13 cellular contexts compared by ENCODE assay signal in the genomic region with DNA sequence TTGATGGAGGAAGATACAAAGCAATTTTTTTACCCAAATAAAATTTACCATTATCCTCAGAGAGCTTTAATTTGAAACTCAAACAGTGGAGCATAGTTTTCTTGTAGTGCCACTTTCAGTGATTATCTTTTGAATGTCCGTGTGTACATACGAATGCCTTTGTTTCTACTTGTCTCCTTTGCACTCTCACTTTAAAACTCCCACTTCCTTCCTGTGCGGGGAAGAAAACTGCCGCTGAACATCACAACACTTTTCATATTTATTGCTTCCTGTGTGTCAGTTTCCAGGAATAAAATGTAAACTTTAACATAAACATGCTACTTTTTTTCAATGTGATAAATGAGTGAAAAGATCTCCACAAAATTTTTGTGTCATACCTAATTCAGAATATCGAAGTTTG.
DNase-seq lines count a peak whose midpoint lies in the region; ATAC-seq, FAIRE-seq and TF ChIP-seq lines count a peak whose summit lies in the region.
"Had no signal": no experiment of that assay in that cellular context is flagged by ENCODE, and none has a peak within 500 bp of the region (broad histone marks: within the 10 kb centered on the region; RNA-seq: fewer than 3 reads in every experiment).

No MANE protein-coding gene starts in this region.

- intact Hi-C loops in natural killer cell (cut with micrococcal nuclease) = no loop called here

- DNase-seq in SIG-M5 treated with dmso at 0.1 percent for 504 hours (lab: John Stamatoyannopoulos, UW; ENCODE audit: unreplicated experiment) (peak; percentile 12), SIG-M5 (lab: John Stamatoyannopoulos, UW) (no peak), MV-4-11 (lab: John Stamatoyannopoulos, UW) (peak; percentile 49), natural killer cell (no peak), GM19239 (ENCODE audit: insufficient read length, low spot score) (no peak)
- DNase-seq: cerebellar nuclear complex, hypothalamus, NCI-H748 treated with DMSO at 0.1 percent for 48 hours had no signal

- H3K27ac Mint-ChIP-seq in activated naive CD4-positive, alpha-beta T cell treated with anti-CD3 and anti-CD28 coated beads, Interleukin-2, amount 50 U/mL, for 24 hours = peak overlapping the region; percentile 90
- H3K27ac Mint-ChIP-seq in natural killer cell = peak overlapping the region; percentile 48 to 66
- H3K27ac Mint-ChIP-seq in stimulated activated memory B cell treated with anti-CD40 and anti-IgM and Interleukin-4, amounts not matched to agents 10 μg/mL and 1 μg/mL and 100 μg/mL, for 72 hours = no peak overlapping the region

- no peak for TF ChIP-seq CTCF in natural killer cell (IDR thresholded peaks at IDR 0.05)

- no peaks in the 10 kb centered on the region for H3K27me3 Mint-ChIP-seq in activated naive CD4-positive, alpha-beta T cell treated with anti-CD3 and anti-CD28 coated beads, Interleukin-2, amount 50 U/mL, for 24 hours
- H3K27me3 Mint-ChIP-seq in natural killer cell (ENCODE audit: low read depth in 2 of 2) = no peaks in the 10 kb centered on the region
- no peaks in the 10 kb centered on the region for H3K27me3 Mint-ChIP-seq in stimulated activated memory B cell treated with anti-CD40 and anti-IgM and Interleukin-4, amounts not matched to agents 10 μg/mL and 1 μg/mL and 100 μg/mL, for 72 hours

- H3K4me1 Mint-ChIP-seq in activated naive CD4-positive, alpha-beta T cell treated with anti-CD3 and anti-CD28 coated beads, Interleukin-2, amount 50 U/mL, for 24 hours = peaks cover 77% of the 10 kb centered on the region
- peaks cover 22 to 30% of the 10 kb centered on the region in 2 donors for H3K4me1 Mint-ChIP-seq in natural killer cell
- H3K4me1 Mint-ChIP-seq in stimulated activated memory B cell treated with anti-CD40 and anti-IgM and Interleukin-4, amounts not matched to agents 10 μg/mL and 1 μg/mL and 100 μg/mL, for 72 hours = no peaks in the 10 kb centered on the region

- peaks cover 4% of the 10 kb centered on the region for H3K9me3 Mint-ChIP-seq in activated naive CD4-positive, alpha-beta T cell treated with anti-CD3 and anti-CD28 coated beads, Interleukin-2, amount 50 U/mL, for 24 hours
- H3K9me3 Mint-ChIP-seq in natural killer cell = peaks cover 0 to 4% of the 10 kb centered on the region in 2 donors
- H3K9me3 Mint-ChIP-seq in stimulated activated memory B cell treated with anti-CD40 and anti-IgM and Interleukin-4, amounts not matched to agents 10 μg/mL and 1 μg/mL and 100 μg/mL, for 72 hours = peaks cover 5% of the 10 kb centered on the region

- no peaks in the 10 kb centered on the region for H3K36me3 Mint-ChIP-seq in activated naive CD4-positive, alpha-beta T cell treated with anti-CD3 and anti-CD28 coated beads, Interleukin-2, amount 50 U/mL, for 24 hours
- no peaks in the 10 kb centered on the region for H3K36me3 Mint-ChIP-seq in natural killer cell
- H3K36me3 Mint-ChIP-seq in stimulated activated memory B cell treated with anti-CD40 and anti-IgM and Interleukin-4, amounts not matched to agents 10 μg/mL and 1 μg/mL and 100 μg/mL, for 72 hours = no peaks in the 10 kb centered on the region

- no peak for FAIRE-seq in GM19239 (lab: Jason Lieb, UNC)
- FAIRE-seq: A204.1 had no signal

- no peak for ATAC-seq in natural killer cell
- ATAC-seq in stimulated activated memory B cell treated with anti-CD40 and anti-IgM and Interleukin-4, amounts not matched to agents 10 μg/mL and 1 μg/mL and 100 μg/mL, for 72 hours = no peak
- no peak for ATAC-seq in HG03039 (IDR thresholded peaks at IDR 0.05; ENCODE audit: unreplicated experiment)
- ATAC-seq: activated CD4-positive, CD25-positive, alpha-beta regulatory T cell treated with anti-CD3 and anti-CD28 coated beads, Interleukin-2, amount 50 U/mL, for 24 hours had no signal

- H3K4me3 Mint-ChIP-seq in activated naive CD4-positive, alpha-beta T cell treated with anti-CD3 and anti-CD28 coated beads, Interleukin-2, amount 50 U/mL, for 24 hours = peak overlapping the region; percentile 82
- H3K4me3 Mint-ChIP-seq in natural killer cell = peak overlapping the region; percentile 60
- H3K4me3 Mint-ChIP-seq in stimulated activated memory B cell treated with anti-CD40 and anti-IgM and Interleukin-4, amounts not matched to agents 10 μg/mL and 1 μg/mL and 100 μg/mL, for 72 hours = no peak overlapping the region

Comparison
In these comparisons a context has a peak if more than half of its experiments do, and no peak if none do; other contexts are left out.
1. DNase-seq: peak in SIG-M5 treated with dmso at 0.1 percent for 504 hours (single experiment) and MV-4-11 (single experiment); none in SIG-M5 (single experiment), natural killer cell (single experiment) and GM19239 (single experiment).